ENCODE assay signal across 14 cellular contexts in genomic region chr16:86300746-86301480, GRCh38.
A peak's percentile ranks its signal among the peaks of the same experiment; 100 is the strongest.
DNase-seq lines count a peak whose midpoint lies in the region; ATAC-seq, FAIRE-seq and TF ChIP-seq lines count a peak whose summit lies in the region.
"Had no signal": no experiment of that assay in that cellular context is flagged by ENCODE, and none has a peak within 500 bp of the region (broad histone marks: within the 10 kb centered on the region; RNA-seq: fewer than 3 reads in every experiment).

No MANE protein-coding gene starts in this region.

- no peak overlapping the region for H3K9ac ChIP-seq in endothelial cell of umbilical vein (replicated peaks; ENCODE audit: extremely low read depth, insufficient read depth, low read length)

- H3K27me3 ChIP-seq in cardiac muscle cell: no peaks in the 10 kb centered on the region
- H3K27me3 ChIP-seq in left ventricle myocardium inferior (ENCODE audit: low read depth): peaks cover 98% of the 10 kb centered on the region
- peaks cover 56 to 70% of the 10 kb centered on the region in 2 experiments for H3K27me3 ChIP-seq in endothelial cell of umbilical vein (ENCODE audit: control insufficient read depth in 2 of 2, insufficient read depth in 2 of 2, low read length in 2 of 2)
- peaks cover 0 to 88% (median 14%) of the 10 kb centered on the region in 3 donors for H3K27me3 ChIP-seq in psoas muscle (ENCODE audit: insufficient read depth in 3 of 3, low read length in 2 of 3)

- CTCF ChIA-PET in endothelial cell of umbilical vein (lab: Charles Lee): interaction anchor here (1.1 to 1.5 kb wide), 2 partner anchors 9 to 14 kb away, joined by 3 read pairs; no protein-coding TSS in a partner anchor

- BruUV-seq in endothelial cell of umbilical vein (replicated peaks; lab: Mats Ljungman, UMichigan): no TSS peak

- no peak overlapping the region for H2AFZ ChIP-seq in endothelial cell of umbilical vein (ENCODE audit: low read depth, low read length)

- H3K36me3 ChIP-seq in cardiac muscle cell: no peaks in the 10 kb centered on the region
- H3K36me3 ChIP-seq in left ventricle myocardium inferior: no peaks in the 10 kb centered on the region
- H3K36me3 ChIP-seq in endothelial cell of umbilical vein (ENCODE audit: control insufficient read depth in 2 of 2, extremely low read depth in 1 of 2, insufficient read depth in 2 of 2, low read length in 2 of 2): no peaks in the 10 kb centered on the region
- H3K36me3 ChIP-seq in psoas muscle (ENCODE audit: insufficient read depth in 1 of 2, low read depth in 1 of 2): no peaks in the 10 kb centered on the region

- H3K4me3 ChIP-seq in cardiac muscle cell (peak overlapping the region; percentile 4), left ventricle myocardium inferior (no peak overlapping the region), endothelial cell of umbilical vein (replicated peaks in 1 of 3; ENCODE audit: insufficient read depth in 1 of 3, low read depth in 1 of 3, low read length in 3 of 3) (no peak overlapping the region), psoas muscle (no peak overlapping the region)
- H3K4me3 ChIP-seq: A549 had no signal

- no peaks in the 10 kb centered on the region for H3K9me1 ChIP-seq in endothelial cell of umbilical vein (replicated peaks; ENCODE audit: control insufficient read depth, extremely low read depth, insufficient read depth, low read length)

- TF ChIP-seq CTCF in cardiac muscle cell (IDR thresholded peaks at IDR 0.05; ENCODE audit: low read depth, low read length): no peak
- no peak for TF ChIP-seq CTCF in left ventricle myocardium inferior (IDR thresholded peaks at IDR 0.05; ENCODE audit: borderline replicate concordance)
- no peak for TF ChIP-seq CTCF in endothelial cell of umbilical vein (IDR thresholded peaks at IDR 0.05; ENCODE audit: extremely low read depth in 1 of 2, insufficient read depth in 1 of 2, low read depth in 1 of 2, low read length in 2 of 2)
- no peak for TF ChIP-seq CTCF in psoas muscle (IDR thresholded peaks at IDR 0.05)

- H3K27ac ChIP-seq in cardiac muscle cell (peak overlapping the region; percentile 91), left ventricle myocardium inferior (replicated peaks) (no peak overlapping the region), endothelial cell of umbilical vein (ENCODE audit: insufficient read depth, low read depth, low read length) (no peak overlapping the region), psoas muscle (no peak overlapping the region)
- H3K27ac ChIP-seq: A549 had no signal

- dilution Hi-C loops in endothelial cell of umbilical vein (cut with MboI; ENCODE audit: extremely low pct_ligation_motif_present, low sequenced_read_pairs): no loop called here

- H3K9me3 ChIP-seq in cardiac muscle cell (ENCODE audit: low read depth): no peaks in the 10 kb centered on the region
- no peaks in the 10 kb centered on the region for H3K9me3 ChIP-seq in left ventricle myocardium inferior (replicated peaks)
- no peaks in the 10 kb centered on the region for H3K9me3 ChIP-seq in endothelial cell of umbilical vein (replicated peaks; ENCODE audit: control insufficient read depth, insufficient read depth, low read length)
- no peaks in the 10 kb centered on the region for H3K9me3 ChIP-seq in psoas muscle
- H3K9me3 ChIP-seq: A549 had no signal

- no peak for TF ChIP-seq POLR2A in endothelial cell of umbilical vein (IDR thresholded peaks at IDR 0.05; ENCODE audit: low read depth, low read length)

- peak in 1 of 2 donors; percentile 66 for DNase-seq in cardiac muscle cell (ENCODE audit: low read depth in 1 of 2, low spot score in 1 of 2)
- no peak for DNase-seq in left ventricle myocardium inferior
- peak; percentile 34 for DNase-seq in endothelial cell of umbilical vein (ENCODE audit: low read depth, low spot score)
- DNase-seq in mesenteric fat pad (ENCODE audit: low spot score): peak; percentile 85
- no peak for DNase-seq in EL
- DNase-seq in DMS79 treated with DMSO at 0.1 percent for 48 hours (lab: John Stamatoyannopoulos, UW): no peak
- DNase-seq in psoas muscle: no peak
- DNase-seq: amniotic stem cell; effector CD4-positive, alpha-beta T cell; NCI-H1417 treated with DMSO at 0.1 percent for 48 hours; T-helper 17 cell had no signal

- ATAC-seq in psoas muscle: no peak
- no peak for ATAC-seq in GM21447 (IDR thresholded peaks at IDR 0.05; ENCODE audit: unreplicated experiment)
- ATAC-seq: A549; stimulated activated effector memory CD8-positive, alpha-beta T cell treated with anti-CD3 and anti-CD28 coated beads, Interleukin-12 subunit alpha, Interleukin-12 subunit beta, amount 100 ng/mL, for 72 hours; T-helper 17 cell had no signal

- H4K20me1 ChIP-seq in endothelial cell of umbilical vein (replicated peaks; ENCODE audit: control insufficient read depth, extremely low read depth, insufficient read depth, low read length): no peaks in the 10 kb centered on the region

- intact Hi-C loops in left ventricle myocardium inferior (cut with micrococcal nuclease): no loop called here
- intact Hi-C loops in endothelial cell of umbilical vein (cut with micrococcal nuclease): no loop called here
- intact Hi-C loops in psoas muscle (cut with DNase I): no loop called here

- H3K4me2 ChIP-seq in endothelial cell of umbilical vein (ENCODE audit: insufficient read depth, low read length): no peak overlapping the region
- H3K4me2 ChIP-seq: A549 had no signal

- FAIRE-seq in endothelial cell of umbilical vein (lab: Jason Lieb, UNC): no peak
- FAIRE-seq: A549 had no signal

- H3K4me1 ChIP-seq in cardiac muscle cell (ENCODE audit: low read depth): peaks cover 37% of the 10 kb centered on the region
- no peaks in the 10 kb centered on the region for H3K4me1 ChIP-seq in left ventricle myocardium inferior
- no peaks in the 10 kb centered on the region for H3K4me1 ChIP-seq in endothelial cell of umbilical vein (ENCODE audit: control insufficient read depth, extremely low read depth, insufficient read depth, low read length)
- no peaks in the 10 kb centered on the region for H3K4me1 ChIP-seq in psoas muscle
- H3K4me1 ChIP-seq: A549 had no signal

- 7 to 9% (median 8%) methylated on average over 20 of the region's 20 CpGs for WGBS in psoas muscle, 3 donors

- POLR2A ChIA-PET in endothelial cell of umbilical vein (lab: Charles Lee): no interaction called here

- H3K79me2 ChIP-seq in endothelial cell of umbilical vein (ENCODE audit: control insufficient read depth, insufficient read depth, low read length): no peaks in the 10 kb centered on the region

TF ChIP-seq in endothelial cell of umbilical vein, 7 proteins besides CTCF, POLR2A, EP300 and RAD21:
- TF ChIP-seq EZH2 (IDR thresholded peaks at IDR 0.05; ENCODE audit: borderline replicate concordance, low read depth, low read length, severe bottlenecking) (peak; percentile 56), FOS (IDR thresholded peaks at IDR 0.05; ENCODE audit: borderline replicate concordance, insufficient read depth, low read length) (no peak)
TF ChIP-seq in endothelial cell of umbilical vein: peak in this region for 1.

Comparison
In these comparisons a context has a peak if more than half of its experiments do, and no peak if none do; other contexts are left out.
1. DNase-seq: peak in endothelial cell of umbilical vein (single experiment) and mesenteric fat pad (single experiment); none in left ventricle myocardium inferior (single experiment), EL (single experiment), DMS79 treated with DMSO at 0.1 percent for 48 hours (single experiment) and psoas muscle (0 of 2).